10 cellular contexts compared by ENCODE assay signal in the genomic region with DNA sequence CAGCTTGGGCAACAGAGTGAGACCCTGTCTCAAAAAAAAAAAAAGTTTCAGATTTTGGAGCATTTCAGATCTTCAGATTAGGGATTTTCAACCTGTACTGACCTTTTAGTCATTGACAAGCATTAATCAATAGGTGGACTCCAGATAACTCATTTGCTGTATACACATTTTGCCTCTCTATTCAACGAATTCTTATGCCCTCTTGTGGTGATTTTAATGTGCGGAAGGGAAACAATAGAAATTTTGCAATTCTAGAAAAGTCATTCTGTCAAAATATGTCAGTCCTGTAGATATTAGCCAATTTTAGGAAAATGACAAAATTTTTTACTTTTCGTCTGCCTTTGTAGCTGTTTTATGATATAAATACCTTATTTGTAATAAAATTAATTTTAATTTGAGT. TPM values are rescaled to one million over a fixed set of nuclear protein-coding genes. Genes with fewer than 3 reads are reported as not detected.
A peak's percentile ranks its signal among the peaks of the same experiment; 100 is the strongest.
DNase-seq lines count a peak whose midpoint lies in the region; ATAC-seq and TF ChIP-seq lines count a peak whose summit lies in the region.
"Had no signal": no experiment of that assay in that cellular context is flagged by ENCODE, and none has a peak within 500 bp of the region (broad histone marks: within the 10 kb centered on the region; RNA-seq: fewer than 3 reads in every experiment).

No MANE protein-coding gene starts in this region.

- TF ChIP-seq EP300 in Ishikawa (IDR thresholded peaks at IDR 0.05; ENCODE audit: borderline replicate concordance): no peak

- TF ChIP-seq RAD21 in Ishikawa (IDR thresholded peaks at IDR 0.05; ENCODE audit: low read depth): peak; percentile 50

- ATAC-seq in GM18858 (IDR thresholded peaks at IDR 0.05; ENCODE audit: unreplicated experiment): no peak
- ATAC-seq: T-helper 17 cell had no signal

- TF ChIP-seq CTCF in GM12872 (IDR thresholded peaks at IDR 0.05; ENCODE audit: insufficient read depth, low read depth, low read length): peak; percentile 34; the same call in 2 of the 3 replicates

- DNase-seq in SW480 (ENCODE audit: low spot score) (peak; percentile 21), myocyte (ENCODE audit: low read depth) (peak; percentile 1), NCI-H1048 (lab: John Stamatoyannopoulos, UW) (no peak), dermis blood vessel endothelial cell (no peak), kidney tubule cell (ENCODE audit: low spot score) (no peak)
- DNase-seq: T-helper 17 cell had no signal

TF ChIP-seq in Ishikawa, 13 proteins besides CTCF, POLR2A, EP300 and RAD21:
- TF ChIP-seq YY1 (IDR thresholded peaks at IDR 0.05; ENCODE audit: low read depth) (no peak), TEAD4 (IDR thresholded peaks at IDR 0.05) (no peak), NFIC (IDR thresholded peaks at IDR 0.05) (no peak)
- TF ChIP-seq, protein P1, sequence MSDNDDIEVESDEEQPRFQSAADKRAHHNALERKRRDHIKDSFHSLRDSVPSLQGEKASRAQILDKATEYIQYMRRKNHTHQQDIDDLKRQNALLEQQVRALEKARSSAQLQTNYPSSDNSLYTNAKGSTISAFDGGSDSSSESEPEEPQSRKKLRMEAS (IDR thresholded peaks at IDR 0.05): no peak
- TF ChIP-seq, protein P2, sequence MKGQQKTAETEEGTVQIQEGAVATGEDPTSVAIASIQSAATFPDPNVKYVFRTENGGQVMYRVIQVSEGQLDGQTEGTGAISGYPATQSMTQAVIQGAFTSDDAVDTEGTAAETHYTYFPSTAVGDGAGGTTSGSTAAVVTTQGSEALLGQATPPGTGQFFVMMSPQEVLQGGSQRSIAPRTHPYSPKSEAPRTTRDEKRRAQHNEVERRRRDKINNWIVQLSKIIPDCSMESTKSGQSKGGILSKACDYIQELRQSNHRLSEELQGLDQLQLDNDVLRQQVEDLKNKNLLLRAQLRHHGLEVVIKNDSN (IDR thresholded peaks at IDR 0.05): no peak
- TF ChIP-seq, protein P3, sequence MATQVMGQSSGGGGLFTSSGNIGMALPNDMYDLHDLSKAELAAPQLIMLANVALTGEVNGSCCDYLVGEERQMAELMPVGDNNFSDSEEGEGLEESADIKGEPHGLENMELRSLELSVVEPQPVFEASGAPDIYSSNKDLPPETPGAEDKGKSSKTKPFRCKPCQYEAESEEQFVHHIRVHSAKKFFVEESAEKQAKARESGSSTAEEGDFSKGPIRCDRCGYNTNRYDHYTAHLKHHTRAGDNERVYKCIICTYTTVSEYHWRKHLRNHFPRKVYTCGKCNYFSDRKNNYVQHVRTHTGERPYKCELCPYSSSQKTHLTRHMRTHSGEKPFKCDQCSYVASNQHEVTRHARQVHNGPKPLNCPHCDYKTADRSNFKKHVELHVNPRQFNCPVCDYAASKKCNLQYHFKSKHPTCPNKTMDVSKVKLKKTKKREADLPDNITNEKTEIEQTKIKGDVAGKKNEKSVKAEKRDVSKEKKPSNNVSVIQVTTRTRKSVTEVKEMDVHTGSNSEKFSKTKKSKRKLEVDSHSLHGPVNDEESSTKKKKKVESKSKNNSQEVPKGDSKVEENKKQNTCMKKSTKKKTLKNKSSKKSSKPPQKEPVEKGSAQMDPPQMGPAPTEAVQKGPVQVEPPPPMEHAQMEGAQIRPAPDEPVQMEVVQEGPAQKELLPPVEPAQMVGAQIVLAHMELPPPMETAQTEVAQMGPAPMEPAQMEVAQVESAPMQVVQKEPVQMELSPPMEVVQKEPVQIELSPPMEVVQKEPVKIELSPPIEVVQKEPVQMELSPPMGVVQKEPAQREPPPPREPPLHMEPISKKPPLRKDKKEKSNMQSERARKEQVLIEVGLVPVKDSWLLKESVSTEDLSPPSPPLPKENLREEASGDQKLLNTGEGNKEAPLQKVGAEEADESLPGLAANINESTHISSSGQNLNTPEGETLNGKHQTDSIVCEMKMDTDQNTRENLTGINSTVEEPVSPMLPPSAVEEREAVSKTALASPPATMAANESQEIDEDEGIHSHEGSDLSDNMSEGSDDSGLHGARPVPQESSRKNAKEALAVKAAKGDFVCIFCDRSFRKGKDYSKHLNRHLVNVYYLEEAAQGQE (IDR thresholded peaks at IDR 0.05; ENCODE audit: low read depth): no peak

RNA-seq across cellular contexts. Expression of a gene that starts 11.6 kb away (rescaled TPM):
- total RNA-seq in myocyte (not detected in 2 replicates), dermis blood vessel endothelial cell (not detected in 2 replicates)
- polyA plus RNA-seq in myocyte (2012): not detected
- total RNA-seq: pulmonary artery endothelial cell, T-helper 17 cell had no signal

RNA-seq across cellular contexts. Expression of a gene that starts 27.6 kb away (rescaled TPM):
- total RNA-seq in myocyte: not detected in 2 replicates
- polyA plus RNA-seq in myocyte (2012): not detected
- not detected in 2 replicates for total RNA-seq in dermis blood vessel endothelial cell
- total RNA-seq: pulmonary artery endothelial cell had no signal

RNA-seq across cellular contexts. Expression of a gene that starts 28.9 kb away (rescaled TPM):
- total RNA-seq in myocyte (not detected in 2 replicates), dermis blood vessel endothelial cell (not detected in 2 replicates)
- not detected for polyA plus RNA-seq in myocyte (2012)
- total RNA-seq: pulmonary artery endothelial cell, T-helper 17 cell had no signal

RNA-seq across cellular contexts. Expression of a gene that starts 40.3 kb away (rescaled TPM):
- total RNA-seq in myocyte: not detected in 2 replicates
- polyA plus RNA-seq in myocyte (2012): not detected
- total RNA-seq in dermis blood vessel endothelial cell: under 0.01 TPM in 1 of 2 replicates, not detected in the other
- total RNA-seq: pulmonary artery endothelial cell, T-helper 17 cell had no signal

Comparison
In these comparisons a context has a peak if more than half of its experiments do, and no peak if none do; other contexts are left out.
1. DNase-seq: peak in SW480 (single experiment) and myocyte (single experiment); none in NCI-H1048 (single experiment), dermis blood vessel endothelial cell (single experiment) and kidney tubule cell (single experiment).